6 cellular contexts compared by ENCODE assay signal in the genomic region with DNA sequence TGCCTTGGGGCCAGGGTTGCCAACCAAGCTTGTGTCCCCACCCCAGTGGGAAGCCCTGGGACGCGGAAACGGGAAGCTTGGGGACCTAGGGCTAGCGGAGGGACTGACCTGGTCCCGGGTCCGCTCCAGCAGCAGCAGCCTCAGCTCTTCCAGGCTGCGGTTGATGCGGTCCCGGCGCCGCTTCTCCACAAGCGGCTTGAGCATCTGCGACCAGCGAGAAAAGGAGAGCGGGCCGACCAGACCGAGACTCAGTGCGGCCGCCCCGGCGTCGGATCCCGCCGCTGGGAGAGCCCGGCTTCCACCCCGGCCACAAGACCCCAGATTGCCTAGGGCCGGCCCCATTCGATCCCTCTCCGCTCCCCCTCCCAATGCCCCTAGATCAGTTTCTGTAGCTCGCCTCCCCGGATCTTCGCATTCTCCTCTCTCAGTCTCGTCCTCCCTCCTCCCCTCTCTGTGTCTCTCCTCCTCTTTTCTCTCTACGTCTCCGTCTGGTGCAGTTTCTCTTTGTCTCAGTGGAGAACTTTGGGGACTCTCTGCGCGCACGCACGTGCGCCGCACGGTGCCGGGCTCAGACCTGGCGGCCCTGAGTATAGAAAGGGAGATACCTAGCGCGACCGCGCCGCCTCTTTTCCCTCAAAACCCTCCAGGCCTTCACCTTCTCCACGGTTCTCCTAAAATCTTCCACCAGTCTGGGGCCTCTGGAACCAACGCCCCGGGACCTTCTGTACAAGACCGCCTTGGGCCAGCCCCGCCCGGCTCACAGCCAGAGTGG. TPM values are rescaled to one million over a fixed set of nuclear protein-coding genes. Genes with fewer than 3 reads are reported as not detected.
A peak's percentile ranks its signal among the peaks of the same experiment; 100 is the strongest.
DNase-seq lines count a peak whose midpoint lies in the region; ATAC-seq and TF ChIP-seq lines count a peak whose summit lies in the region.

No MANE protein-coding gene starts in this region.

- CTCF ChIA-PET in WTC11 (lab: Charles Lee), result interaction anchor here (0.9 to 9.8 kb wide), 13 partner anchors 11 to 101 kb away, joined by 3 to 118 read pairs (median 6); a partner anchor contains a TSS

- peaks cover 23% of the 10 kb centered on the region for H3K4me1 Mint-ChIP-seq in WTC11
- peaks cover 58% of the 10 kb centered on the region for H3K4me1 Mint-ChIP-seq in type B pancreatic cell (ENCODE audit: unreplicated experiment)

- peak overlapping the region; percentile 49 for H3K4me3 ChIP-seq in GM12864 (ENCODE audit: low read depth, low read length)
- H3K4me3 ChIP-seq in iPS-11a (ENCODE audit: low read depth, low read length), result peak overlapping the region; percentile 58

- H3K9me3 Mint-ChIP-seq in WTC11 (no peaks in the 10 kb centered on the region), type B pancreatic cell (no peaks in the 10 kb centered on the region)

- TF ChIP-seq CTCF in GM12864 (IDR thresholded peaks at IDR 0.05; ENCODE audit: low read depth, low read length, missing control alignments) (no peak), WTC11 (IDR thresholded peaks at IDR 0.05) (no peak), type B pancreatic cell (conservative IDR thresholded peaks at IDR 0.05) (no peak)

- POLR2A ChIA-PET in WTC11 (lab: Charles Lee), result interaction anchor here (0.6 to 2.5 kb wide), 8 partner anchors 11 to 194 kb away, joined by 3 to 7 read pairs (median 4); a partner anchor contains a TSS

- DNase-seq in GM12864 (ENCODE audit: low read depth) (no peak), WTC11 (ENCODE audit: low spot score) (peak; percentile 35), type B pancreatic cell (ENCODE audit: extremely low spot score, unreplicated experiment) (no peak), erythroblast (lab: John Stamatoyannopoulos, UW) (no peak)

- no peak for ATAC-seq in WTC11
- no peak for ATAC-seq in HG03097 (IDR thresholded peaks at IDR 0.05; ENCODE audit: low FRiP score, unreplicated experiment)

- no peak overlapping the region for H3K27ac Mint-ChIP-seq in WTC11
- peak overlapping the region; percentile 64 for H3K27ac Mint-ChIP-seq in type B pancreatic cell

- no peak for TF ChIP-seq POLR2A in erythroblast (IDR thresholded peaks at IDR 0.05; ENCODE audit: low read length)

- peak overlapping the region; percentile 85 for H3K4me3 Mint-ChIP-seq in WTC11
- H3K4me3 Mint-ChIP-seq in type B pancreatic cell, result peak overlapping the region; percentile 91

- peaks cover 71% of the 10 kb centered on the region for H3K27me3 Mint-ChIP-seq in WTC11 (ENCODE audit: low read depth)
- peaks cover 79% of the 10 kb centered on the region for H3K27me3 Mint-ChIP-seq in type B pancreatic cell

- H3K36me3 Mint-ChIP-seq in WTC11 (no peaks in the 10 kb centered on the region), type B pancreatic cell (peaks cover 9% of the 10 kb centered on the region)

TF ChIP-seq in WTC11, 78 proteins besides CTCF, POLR2A, EP300 and RAD21:
- peak; percentile 32; the same call in 1 of the 2 replicates for TF ChIP-seq ETV6 (CRISPR knock-in tag; IDR thresholded peaks at IDR 0.05)
- no peak for TF ChIP-seq TP53 (CRISPR knock-in tag; IDR thresholded peaks at IDR 0.05)
- no peak for TF ChIP-seq SMAD3 (CRISPR knock-in tag; IDR thresholded peaks at IDR 0.05; ENCODE audit: borderline replicate concordance)
- TF ChIP-seq, protein P1, sequence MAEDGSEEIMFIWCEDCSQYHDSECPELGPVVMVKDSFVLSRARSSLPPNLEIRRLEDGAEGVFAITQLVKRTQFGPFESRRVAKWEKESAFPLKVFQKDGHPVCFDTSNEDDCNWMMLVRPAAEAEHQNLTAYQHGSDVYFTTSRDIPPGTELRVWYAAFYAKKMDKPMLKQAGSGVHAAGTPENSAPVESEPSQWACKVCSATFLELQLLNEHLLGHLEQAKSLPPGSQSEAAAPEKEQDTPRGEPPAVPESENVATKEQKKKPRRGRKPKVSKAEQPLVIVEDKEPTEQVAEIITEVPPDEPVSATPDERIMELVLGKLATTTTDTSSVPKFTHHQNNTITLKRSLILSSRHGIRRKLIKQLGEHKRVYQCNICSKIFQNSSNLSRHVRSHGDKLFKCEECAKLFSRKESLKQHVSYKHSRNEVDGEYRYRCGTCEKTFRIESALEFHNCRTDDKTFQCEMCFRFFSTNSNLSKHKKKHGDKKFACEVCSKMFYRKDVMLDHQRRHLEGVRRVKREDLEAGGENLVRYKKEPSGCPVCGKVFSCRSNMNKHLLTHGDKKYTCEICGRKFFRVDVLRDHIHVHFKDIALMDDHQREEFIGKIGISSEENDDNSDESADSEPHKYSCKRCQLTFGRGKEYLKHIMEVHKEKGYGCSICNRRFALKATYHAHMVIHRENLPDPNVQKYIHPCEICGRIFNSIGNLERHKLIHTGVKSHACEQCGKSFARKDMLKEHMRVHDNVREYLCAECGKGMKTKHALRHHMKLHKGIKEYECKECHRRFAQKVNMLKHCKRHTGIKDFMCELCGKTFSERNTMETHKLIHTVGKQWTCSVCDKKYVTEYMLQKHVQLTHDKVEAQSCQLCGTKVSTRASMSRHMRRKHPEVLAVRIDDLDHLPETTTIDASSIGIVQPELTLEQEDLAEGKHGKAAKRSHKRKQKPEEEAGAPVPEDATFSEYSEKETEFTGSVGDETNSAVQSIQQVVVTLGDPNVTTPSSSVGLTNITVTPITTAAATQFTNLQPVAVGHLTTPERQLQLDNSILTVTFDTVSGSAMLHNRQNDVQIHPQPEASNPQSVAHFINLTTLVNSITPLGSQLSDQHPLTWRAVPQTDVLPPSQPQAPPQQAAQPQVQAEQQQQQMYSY (CRISPR knock-in tag; IDR thresholded peaks at IDR 0.05), result 0 out of 2 replicates have a peak, but pooled peaks have one; percentile 8
- TF ChIP-seq, protein P2, sequence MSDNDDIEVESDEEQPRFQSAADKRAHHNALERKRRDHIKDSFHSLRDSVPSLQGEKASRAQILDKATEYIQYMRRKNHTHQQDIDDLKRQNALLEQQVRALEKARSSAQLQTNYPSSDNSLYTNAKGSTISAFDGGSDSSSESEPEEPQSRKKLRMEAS (CRISPR knock-in tag; IDR thresholded peaks at IDR 0.05), result 0 out of 2 replicates have a peak, but pooled peaks have one; percentile 4
- TF ChIP-seq, protein P3, sequence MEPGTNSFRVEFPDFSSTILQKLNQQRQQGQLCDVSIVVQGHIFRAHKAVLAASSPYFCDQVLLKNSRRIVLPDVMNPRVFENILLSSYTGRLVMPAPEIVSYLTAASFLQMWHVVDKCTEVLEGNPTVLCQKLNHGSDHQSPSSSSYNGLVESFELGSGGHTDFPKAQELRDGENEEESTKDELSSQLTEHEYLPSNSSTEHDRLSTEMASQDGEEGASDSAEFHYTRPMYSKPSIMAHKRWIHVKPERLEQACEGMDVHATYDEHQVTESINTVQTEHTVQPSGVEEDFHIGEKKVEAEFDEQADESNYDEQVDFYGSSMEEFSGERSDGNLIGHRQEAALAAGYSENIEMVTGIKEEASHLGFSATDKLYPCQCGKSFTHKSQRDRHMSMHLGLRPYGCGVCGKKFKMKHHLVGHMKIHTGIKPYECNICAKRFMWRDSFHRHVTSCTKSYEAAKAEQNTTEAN (CRISPR knock-in tag; IDR thresholded peaks at IDR 0.05), result no peak
- no peak for TF ChIP-seq CREB1 (CRISPR knock-in tag; IDR thresholded peaks at IDR 0.05)

RNA-seq across cellular contexts. Expression of a gene that starts 0.8 kb away (rescaled TPM):
- total RNA-seq in WTC11 (2021) (3.1 to 3.9 TPM (median 3.7 TPM) in 3 replicates), type B pancreatic cell (ENCODE audit: low replicate concordance) (0.46 TPM in 1 of 2 replicates, not detected in the other)

RNA-seq across cellular contexts. Expression of a gene that starts 4.8 kb away (rescaled TPM):
- total RNA-seq in WTC11 (2021) (0.48 to 0.81 TPM (median 0.62 TPM) in 3 replicates), type B pancreatic cell (ENCODE audit: low replicate concordance) (0.14 TPM in 1 of 2 replicates, not detected in the other)

RNA-seq across cellular contexts. Expression of a gene that starts 29.1 kb away (rescaled TPM):
- total RNA-seq in WTC11 (2021), result 30.6 to 46.9 TPM (median 34.0 TPM) in 3 replicates
- total RNA-seq in type B pancreatic cell (ENCODE audit: low replicate concordance), result 31.0 and 33.2 TPM in 2 replicates

RNA-seq across cellular contexts. Expression of a gene that starts 35.6 kb away (rescaled TPM):
- total RNA-seq in WTC11 (2021), result 0.72 to 1.8 TPM (median 0.82 TPM) in 3 replicates
- not detected in 2 replicates for total RNA-seq in type B pancreatic cell (ENCODE audit: low replicate concordance)

RNA-seq across cellular contexts. Expression of a gene that starts 39.6 kb away (rescaled TPM):
- total RNA-seq in WTC11 (2021) (24.1 to 27.4 TPM (median 24.3 TPM) in 3 replicates), type B pancreatic cell (ENCODE audit: low replicate concordance) (44.7 and 46.3 TPM in 2 replicates)
